In genomic region chr2:56288863-56289580, GRCh38 we compare ENCODE assay signal across 18 cellular contexts.
A peak's percentile ranks its signal among the peaks of the same experiment; 100 is the strongest.
DNase-seq lines count a peak whose midpoint lies in the region; ATAC-seq and TF ChIP-seq lines count a peak whose summit lies in the region.
"Had no signal": no experiment of that assay in that cellular context is flagged by ENCODE, and none has a peak within 500 bp of the region (broad histone marks: within the 10 kb centered on the region; RNA-seq: fewer than 3 reads in every experiment).

No MANE protein-coding gene starts in this region.

- H3K36me3 ChIP-seq in A673 (ENCODE audit: insufficient read depth, low read length, poor library complexity, severe bottlenecking) (no peaks in the 10 kb centered on the region), hepatocyte (replicated peaks; ENCODE audit: insufficient read depth, low read depth) (no peaks in the 10 kb centered on the region), spleen (no peaks in the 10 kb centered on the region)
- H3K36me3 ChIP-seq: BLaER1 treated with 17β-estradiol and CSF1 and Interleukin-3, amounts not matched to agents 10 nM and 100 nM; right lobe of liver had no signal

- H3K4me1 ChIP-seq in A673 (ENCODE audit: insufficient read depth, low read length, poor library complexity, severe bottlenecking) (no peaks in the 10 kb centered on the region), hepatocyte (ENCODE audit: insufficient read depth) (peaks cover 7% of the 10 kb centered on the region), spleen (no peaks in the 10 kb centered on the region)
- H3K4me1 ChIP-seq: BLaER1 treated with 17β-estradiol and CSF1 and Interleukin-3, amounts not matched to agents 10 nM and 100 nM; right lobe of liver had no signal

- no peaks in the 10 kb centered on the region for H3K27me3 ChIP-seq in A673 (replicated peaks; ENCODE audit: insufficient read depth, low read depth, low read length, poor library complexity)
- H3K27me3 ChIP-seq in hepatocyte = no peaks in the 10 kb centered on the region
- no peaks in the 10 kb centered on the region for H3K27me3 ChIP-seq in spleen (replicated peaks in 1 of 7)
- H3K27me3 ChIP-seq: BLaER1 treated with 17β-estradiol and CSF1 and Interleukin-3, amounts not matched to agents 10 nM and 100 nM; right lobe of liver had no signal

- 75% methylated on average over 2 of the region's 2 CpGs for WGBS in hepatocyte (ENCODE audit: low lambda C conversion rate, missing lambda C conversion rate)
- 69 to 93% (median 82%) methylated on average over 2 of the region's 2 CpGs for WGBS in spleen, 5 donors

- ATAC-seq in GM19467 (IDR thresholded peaks at IDR 0.05; ENCODE audit: unreplicated experiment) = no peak
- ATAC-seq: K562; stimulated activated naive CD8-positive, alpha-beta T cell treated with anti-CD3 and anti-CD28 coated beads, Interleukin-15, amount 100 ng/mL, for 72 hours had no signal

- H3K27ac Mint-ChIP-seq in glutamatergic neuron (ENCODE audit: unreplicated experiment) = no peak overlapping the region
- H3K27ac Mint-ChIP-seq: stimulated activated naive CD8-positive, alpha-beta T cell treated with anti-CD3 and anti-CD28 coated beads, Interleukin-15, amount 100 ng/mL, for 72 hours had no signal

- H2AFZ ChIP-seq in hepatocyte = no peak overlapping the region

- DNase-seq in A673 (ENCODE audit: low spot score) = peak; percentile 4
- no peak for DNase-seq in GM12865 (ENCODE audit: low read depth)
- DNase-seq in NCI-H69 (lab: John Stamatoyannopoulos, UW) = peak; percentile 74
- DNase-seq in hepatocyte (ENCODE audit: low spot score) = peak; percentile 7
- DNase-seq in spleen = no peak
- no peak for DNase-seq in glutamatergic neuron
- DNase-seq in foreskin melanocyte = no peak
- DNase-seq: activated CD4-positive, alpha-beta T cell treated with anti-CD3 and anti-CD28 coated beads for 48 hours; activated T-cell treated with anti-CD3 and anti-CD28 coated beads, Interleukin-2, amount 50 U/mL, for 48 hours; cortex of kidney; NCI-H2029; OCI-M1; right lobe of liver; stimulated activated naive CD8-positive, alpha-beta T cell treated with anti-CD3 and anti-CD28 coated beads, Interleukin-15, amount 100 ng/mL, for 72 hours; T-helper 1 cell had no signal

- H3K4me3 Mint-ChIP-seq in glutamatergic neuron (ENCODE audit: unreplicated experiment) = no peak overlapping the region
- H3K4me3 Mint-ChIP-seq: stimulated activated naive CD8-positive, alpha-beta T cell treated with anti-CD3 and anti-CD28 coated beads, Interleukin-15, amount 100 ng/mL, for 72 hours had no signal

- H3K36me3 Mint-ChIP-seq in glutamatergic neuron (ENCODE audit: unreplicated experiment) = no peaks in the 10 kb centered on the region

- H3K27ac ChIP-seq in A673 (ENCODE audit: low read depth, low read length, poor library complexity, severe bottlenecking) = no peak overlapping the region
- no peak overlapping the region for H3K27ac ChIP-seq in hepatocyte
- no peak overlapping the region for H3K27ac ChIP-seq in spleen
- H3K27ac ChIP-seq: BLaER1 treated with 17β-estradiol and CSF1 and Interleukin-3, amounts not matched to agents 10 nM and 100 nM; right lobe of liver had no signal

- peaks cover 1% of the 10 kb centered on the region for H3K9me3 Mint-ChIP-seq in glutamatergic neuron (ENCODE audit: unreplicated experiment)

- BruUV-seq in A673 (replicated peaks; lab: Mats Ljungman, UMichigan) = no TSS peak

- no peaks in the 10 kb centered on the region for H3K79me2 ChIP-seq in hepatocyte

- POLR2A ChIA-PET in A673 (lab: Charles Lee; ENCODE audit: low non-redundant PET) = no interaction called here

- H3K9me2 ChIP-seq in hepatocyte (replicated peaks; ENCODE audit: insufficient read depth) = no peaks in the 10 kb centered on the region

- H3K9me3 ChIP-seq in A673 (ENCODE audit: low read depth, low read length, poor library complexity, severe bottlenecking) (no peaks in the 10 kb centered on the region), hepatocyte (ENCODE audit: low read depth) (no peaks in the 10 kb centered on the region), spleen (peaks cover 0 to 14% (median 8%) of the 10 kb centered on the region in 8 donors)
- H3K9me3 ChIP-seq: BLaER1 treated with 17β-estradiol and CSF1 and Interleukin-3, amounts not matched to agents 10 nM and 100 nM; right lobe of liver had no signal

- intact Hi-C loops in A673 (cut with micrococcal nuclease; ENCODE audit: unreplicated experiment) (no loop called here), spleen (cut with DNase I; ENCODE audit: low total_unique reads) (no loop called here)

- TF ChIP-seq CTCF in A673 (conservative IDR thresholded peaks at IDR 0.05; ENCODE audit: low read depth, low read length) (no peak), GM12865 (IDR thresholded peaks at IDR 0.05; ENCODE audit: insufficient read depth, low read depth, low read length, missing control alignments) (peak; percentile 18), hepatocyte (IDR thresholded peaks at IDR 0.05; ENCODE audit: poor library complexity) (peak; percentile 12), spleen (IDR thresholded peaks at IDR 0.05 in 8 of 11, conservative IDR thresholded peaks at IDR 0.05 in 3 of 11) (no peak), glutamatergic neuron (IDR thresholded peaks at IDR 0.05; ENCODE audit: partially characterized antibody, unreplicated experiment) (no peak)

- H3K4me3 ChIP-seq in A673 (ENCODE audit: low read depth, low read length, poor library complexity, severe bottlenecking) (no peak overlapping the region), GM12865 (ENCODE audit: low read depth, low read length) (no peak overlapping the region), hepatocyte (no peak overlapping the region), spleen (no peak overlapping the region)
- H3K4me3 ChIP-seq: BLaER1 treated with 17β-estradiol and CSF1 and Interleukin-3, amounts not matched to agents 10 nM and 100 nM; K562; right lobe of liver had no signal

- no peaks in the 10 kb centered on the region for H4K20me1 ChIP-seq in hepatocyte (ENCODE audit: insufficient read depth, poor library complexity, severe bottlenecking)
- H4K20me1 ChIP-seq: BLaER1 treated with 17β-estradiol and CSF1 and Interleukin-3, amounts not matched to agents 10 nM and 100 nM had no signal

- TF ChIP-seq POLR2A in spleen (IDR thresholded peaks at IDR 0.05) = no peak

- peaks cover 18% of the 10 kb centered on the region for H3K4me1 Mint-ChIP-seq in glutamatergic neuron (ENCODE audit: low read depth, unreplicated experiment)
- H3K4me1 Mint-ChIP-seq: stimulated activated naive CD8-positive, alpha-beta T cell treated with anti-CD3 and anti-CD28 coated beads, Interleukin-15, amount 100 ng/mL, for 72 hours had no signal

- peaks cover 3% of the 10 kb centered on the region for H3K27me3 Mint-ChIP-seq in glutamatergic neuron (ENCODE audit: unreplicated experiment)
- H3K27me3 Mint-ChIP-seq: stimulated activated naive CD8-positive, alpha-beta T cell treated with anti-CD3 and anti-CD28 coated beads, Interleukin-15, amount 100 ng/mL, for 72 hours had no signal

- CTCF ChIA-PET in A673 (lab: Charles Lee) = no interaction called here

- no peak overlapping the region for H3K4me2 ChIP-seq in hepatocyte
- H3K4me2 ChIP-seq: BLaER1 treated with 17β-estradiol and CSF1 and Interleukin-3, amounts not matched to agents 10 nM and 100 nM had no signal

Comparison
In these comparisons a context has a peak if more than half of its experiments do, and no peak if none do; other contexts are left out.
1. DNase-seq: peak in A673 (single experiment), NCI-H69 (single experiment) and hepatocyte (single experiment); none in GM12865 (single experiment), spleen (single experiment), glutamatergic neuron (single experiment) and foreskin melanocyte (single experiment).
2. CTCF ChIP-seq: peak in GM12865 (single experiment) and hepatocyte (single experiment); none in A673 (single experiment), spleen (0 of 11) and glutamatergic neuron (single experiment).